Comparison of ENCODE assay signal across 8 cellular contexts in genomic region chr19:41327499-41328156, GRCh38. TPM values are rescaled to one million over a fixed set of nuclear protein-coding genes. Genes with fewer than 3 reads are reported as not detected.
DNase-seq lines count a peak whose midpoint lies in the region; ATAC-seq lines count a peak whose summit lies in the region.

No MANE protein-coding gene starts in this region.

- H3K27ac Mint-ChIP-seq in stimulated activated memory B cell treated with anti-CD40 and anti-IgM and Interleukin-4, amounts not matched to agents 10 μg/mL and 1 μg/mL and 100 μg/mL, for 72 hours = peak overlapping the region; percentile 80

- no peaks in the 10 kb centered on the region for H3K9me2 ChIP-seq in Karpas-422 (replicated peaks; ENCODE audit: insufficient read depth, low read length)

- H3K9me3 Mint-ChIP-seq in stimulated activated memory B cell treated with anti-CD40 and anti-IgM and Interleukin-4, amounts not matched to agents 10 μg/mL and 1 μg/mL and 100 μg/mL, for 72 hours = no peaks in the 10 kb centered on the region

- H3K9me3 ChIP-seq in Karpas-422 (ENCODE audit: low read length) (no peaks in the 10 kb centered on the region), muscle layer of duodenum (ENCODE audit: control insufficient read depth in 1 of 2, low read length in 2 of 2) (no peaks in the 10 kb centered on the region)
- H3K9me3 ChIP-seq in effector memory CD4-positive, alpha-beta T cell (ENCODE audit: control insufficient read depth, low read length) = no peaks in the 10 kb centered on the region

- peaks cover 21% of the 10 kb centered on the region for H3K79me2 ChIP-seq in Karpas-422 (ENCODE audit: low read length)

- H3K9ac ChIP-seq in Karpas-422 (ENCODE audit: low read length) = peak overlapping the region; percentile 76

- peaks cover 43% of the 10 kb centered on the region for H3K36me3 Mint-ChIP-seq in stimulated activated memory B cell treated with anti-CD40 and anti-IgM and Interleukin-4, amounts not matched to agents 10 μg/mL and 1 μg/mL and 100 μg/mL, for 72 hours

- H3K4me3 ChIP-seq in Karpas-422 (ENCODE audit: low read length) (peak overlapping the region; percentile 53), muscle layer of duodenum (ENCODE audit: low read depth in 1 of 2, low read length in 2 of 2) (peak overlapping the region; percentile 28 to 50)
- peak overlapping the region; percentile 16 for H3K4me3 ChIP-seq in effector memory CD4-positive, alpha-beta T cell (ENCODE audit: insufficient read depth, low read depth, low read length, poor library complexity, severe bottlenecking)

- H3K4me1 Mint-ChIP-seq in stimulated activated memory B cell treated with anti-CD40 and anti-IgM and Interleukin-4, amounts not matched to agents 10 μg/mL and 1 μg/mL and 100 μg/mL, for 72 hours = peaks cover 87% of the 10 kb centered on the region

- H3K4me3 Mint-ChIP-seq in stimulated activated memory B cell treated with anti-CD40 and anti-IgM and Interleukin-4, amounts not matched to agents 10 μg/mL and 1 μg/mL and 100 μg/mL, for 72 hours = peak overlapping the region; percentile 74

- H4K20me1 ChIP-seq in Karpas-422 (ENCODE audit: insufficient read depth, low read depth, low read length) = no peaks in the 10 kb centered on the region

- 0 out of 2 replicates have a peak overlapping the region, but pooled peaks have one; percentile 26 for H2AFZ ChIP-seq in Karpas-422 (ENCODE audit: low read length)

- H3K36me3 ChIP-seq in Karpas-422 (ENCODE audit: insufficient read depth, low read length) = peaks cover 9% of the 10 kb centered on the region; the same call in 1 of the 2 replicates
- peaks cover 23% of the 10 kb centered on the region for H3K36me3 ChIP-seq in effector memory CD4-positive, alpha-beta T cell (ENCODE audit: control insufficient read depth, insufficient read depth, low read length)
- peaks cover 4 to 50% of the 10 kb centered on the region in 2 donors for H3K36me3 ChIP-seq in muscle layer of duodenum (ENCODE audit: control insufficient read depth in 1 of 2, insufficient read depth in 2 of 2, low read length in 2 of 2)

- H3K4me2 ChIP-seq in Karpas-422 (ENCODE audit: low read depth, low read length, poor library complexity, severe bottlenecking) = peak overlapping the region; percentile 59

- ATAC-seq in GM21390 (IDR thresholded peaks at IDR 0.05; ENCODE audit: unreplicated experiment) = peak; percentile 46
- peak; percentile 87 for ATAC-seq in stimulated activated memory B cell treated with anti-CD40 and anti-IgM and Interleukin-4, amounts not matched to agents 10 μg/mL and 1 μg/mL and 100 μg/mL, for 72 hours

- H3K4me1 ChIP-seq in Karpas-422 (ENCODE audit: low read length) (peaks cover 34% of the 10 kb centered on the region), muscle layer of duodenum (ENCODE audit: control insufficient read depth in 1 of 2, insufficient read depth in 2 of 2, low read length in 2 of 2) (peaks cover 30 to 47% of the 10 kb centered on the region in 2 donors)
- peaks cover 55% of the 10 kb centered on the region for H3K4me1 ChIP-seq in effector memory CD4-positive, alpha-beta T cell (ENCODE audit: control insufficient read depth, insufficient read depth, low read length, poor library complexity, severe bottlenecking)

- H3K27me3 ChIP-seq in Karpas-422 (ENCODE audit: low read length) = no peaks in the 10 kb centered on the region
- H3K27me3 ChIP-seq in effector memory CD4-positive, alpha-beta T cell (replicated peaks; ENCODE audit: control insufficient read depth, insufficient read depth, low read length, poor library complexity, severe bottlenecking) = no peaks in the 10 kb centered on the region
- no peaks in the 10 kb centered on the region for H3K27me3 ChIP-seq in muscle layer of duodenum (ENCODE audit: low read depth, low read length)

- peak overlapping the region; percentile 81 for H3K27ac ChIP-seq in Karpas-422 (ENCODE audit: low read length)
- peak overlapping the region; percentile 87 for H3K27ac ChIP-seq in effector memory CD4-positive, alpha-beta T cell (ENCODE audit: insufficient read depth, low read length, poor library complexity, severe bottlenecking)
- H3K27ac ChIP-seq in muscle layer of duodenum (ENCODE audit: low read length) = peak overlapping the region; percentile 51

- DNase-seq in DMS53 (lab: John Stamatoyannopoulos, UW) (peak; percentile 95), Karpas-422 (peak; percentile 82), HuH-7 (ENCODE audit: low spot score) (no peak)
- peak; percentile 82 to 87 for DNase-seq in activated CD4-positive, alpha-beta T cell treated with anti-CD3 and anti-CD28 coated beads, Interleukin-2, amount 50 U/mL, for 48 hours
- peak; percentile 84 to 97 (median 94) for DNase-seq in effector memory CD4-positive, alpha-beta T cell

- H3K27me3 Mint-ChIP-seq in stimulated activated memory B cell treated with anti-CD40 and anti-IgM and Interleukin-4, amounts not matched to agents 10 μg/mL and 1 μg/mL and 100 μg/mL, for 72 hours = no peaks in the 10 kb centered on the region

RNA-seq across cellular contexts. Expression of gene CCDC97, which starts 17.7 kb away (rescaled TPM):
- total RNA-seq in Karpas-422 (2014; rRNA removed; shearing (Covaris generic); ENCODE audit: low replicate concordance) = 15.5 and 17.3 TPM in 2 replicates

RNA-seq across cellular contexts. Expression of gene TGFB1, which starts 26.1 kb away (rescaled TPM):
- total RNA-seq in Karpas-422 (2014; rRNA removed; shearing (Covaris generic); ENCODE audit: low replicate concordance) = 17.5 and 26.0 TPM in 2 replicates

RNA-seq across cellular contexts. Expression of gene B9D2, which starts 36.3 kb away (rescaled TPM):
- total RNA-seq in Karpas-422 (2014; rRNA removed; shearing (Covaris generic); ENCODE audit: low replicate concordance) = 4.1 and 7.6 TPM in 2 replicates

RNA-seq across cellular contexts. Expression of gene TMEM91, which starts 48.7 kb away (rescaled TPM):
- total RNA-seq in Karpas-422 (2014; rRNA removed; shearing (Covaris generic); ENCODE audit: low replicate concordance) = 1.3 and 4.9 TPM in 2 replicates
